8 cellular contexts compared by ENCODE assay signal in genomic region chr2:7773362-7773973, GRCh38.
DNase-seq lines count a peak whose midpoint lies in the region; ATAC-seq lines count a peak whose summit lies in the region.

No MANE protein-coding gene starts in this region.

- H3K4me3 ChIP-seq in CD8-positive, alpha-beta memory T cell (ENCODE audit: low read length): no peak overlapping the region

- H3K36me3 ChIP-seq in CD8-positive, alpha-beta memory T cell (ENCODE audit: insufficient read depth, low read length): no peaks in the 10 kb centered on the region

- no peaks in the 10 kb centered on the region for H3K9me3 Mint-ChIP-seq in CD8-positive, alpha-beta memory T cell
- H3K9me3 Mint-ChIP-seq in activated T-helper 17 cell treated with anti-CD3 and anti-CD28 coated beads, Interleukin-2, amount 50 U/mL, for 72 hours: no peaks in the 10 kb centered on the region

- no peaks in the 10 kb centered on the region for H3K36me3 Mint-ChIP-seq in CD8-positive, alpha-beta memory T cell
- H3K36me3 Mint-ChIP-seq in activated T-helper 17 cell treated with anti-CD3 and anti-CD28 coated beads, Interleukin-2, amount 50 U/mL, for 72 hours (ENCODE audit: low read depth): no peaks in the 10 kb centered on the region

- no peak overlapping the region for H3K27ac ChIP-seq in CD8-positive, alpha-beta memory T cell (ENCODE audit: low read depth, low read length)

- H3K4me1 ChIP-seq in CD8-positive, alpha-beta memory T cell (ENCODE audit: insufficient read depth, low read length): peaks cover 12% of the 10 kb centered on the region

- CTCF ChIA-PET in CD8-positive, alpha-beta memory T cell (lab: Charles Lee): no interaction called here

- peak overlapping the region in 6 of 7 donors; percentile 52 to 76 (median 70) for H3K4me3 Mint-ChIP-seq in CD8-positive, alpha-beta memory T cell
- peak overlapping the region; percentile 56 for H3K4me3 Mint-ChIP-seq in activated T-helper 17 cell treated with anti-CD3 and anti-CD28 coated beads, Interleukin-2, amount 50 U/mL, for 72 hours

- H3K9me3 ChIP-seq in CD8-positive, alpha-beta memory T cell (ENCODE audit: low read length): no peaks in the 10 kb centered on the region

- peaks cover 0 to 1% of the 10 kb centered on the region in 2 donors for H3K27me3 Mint-ChIP-seq in CD8-positive, alpha-beta memory T cell
- H3K27me3 Mint-ChIP-seq in activated T-helper 17 cell treated with anti-CD3 and anti-CD28 coated beads, Interleukin-2, amount 50 U/mL, for 72 hours: no peaks in the 10 kb centered on the region

- peaks cover 15 to 26% (median 21%) of the 10 kb centered on the region in 3 donors for H3K4me1 Mint-ChIP-seq in CD8-positive, alpha-beta memory T cell
- peaks cover 21% of the 10 kb centered on the region for H3K4me1 Mint-ChIP-seq in activated T-helper 17 cell treated with anti-CD3 and anti-CD28 coated beads, Interleukin-2, amount 50 U/mL, for 72 hours

- POLR2A ChIA-PET in CD8-positive, alpha-beta memory T cell (lab: Charles Lee): no interaction called here

- DNase-seq in CD8-positive, alpha-beta memory T cell: peak in 1 of 5 donors; percentile 14
- DNase-seq in stimulated activated CD4-positive, alpha-beta T cell treated with anti-CD3 and anti-CD28 coated beads, Interleukin-2, amount 100 ng/mL, for 24 hours: peak; percentile 32 to 39
- DNase-seq in NCI-H1092 treated with DMSO at 0.1 percent for 48 hours (lab: John Stamatoyannopoulos, UW) (no peak), AG08396 (ENCODE audit: low spot score) (no peak), kidney glomerular epithelial cell (lab: John Stamatoyannopoulos, UW) (no peak)

- H3K27me3 ChIP-seq in CD8-positive, alpha-beta memory T cell (ENCODE audit: insufficient read depth, low read length, poor library complexity, severe bottlenecking): no peaks in the 10 kb centered on the region

- peak; percentile 80 for ATAC-seq in GM19452 (IDR thresholded peaks at IDR 0.05; ENCODE audit: unreplicated experiment)
- peak; percentile 84 for ATAC-seq in HG03432 (IDR thresholded peaks at IDR 0.05; ENCODE audit: unreplicated experiment)
- ATAC-seq in activated T-helper 17 cell treated with anti-CD3 and anti-CD28 coated beads, Interleukin-2, amount 50 U/mL, for 72 hours (replicated peaks): peak; percentile 87

- peak overlapping the region in 7 of 8 donors; percentile 40 to 88 (median 75) for H3K27ac Mint-ChIP-seq in CD8-positive, alpha-beta memory T cell
- peak overlapping the region; percentile 78 for H3K27ac Mint-ChIP-seq in activated T-helper 17 cell treated with anti-CD3 and anti-CD28 coated beads, Interleukin-2, amount 50 U/mL, for 72 hours

Comparison
In these comparisons a context has a peak if more than half of its experiments do, and no peak if none do; other contexts are left out.
1. DNase-seq: peak in stimulated activated CD4-positive, alpha-beta T cell treated with anti-CD3 and anti-CD28 coated beads, Interleukin-2, amount 100 ng/mL, for 24 hours (2 of 2); none in NCI-H1092 treated with DMSO at 0.1 percent for 48 hours (single experiment), AG08396 (single experiment) and kidney glomerular epithelial cell (single experiment).
2. Peak in every context shown above with its lines, with median percentiles within 50 percentile points of each other: ATAC-seq.